In genomic region chr13:114134944-114135610, GRCh38 we compare ENCODE assay signal across 17 cellular contexts. TPM values are rescaled to one million over a fixed set of nuclear protein-coding genes. Genes with fewer than 3 reads are reported as not detected.
A peak's percentile ranks its signal among the peaks of the same experiment; 100 is the strongest.
DNase-seq lines count a peak whose midpoint lies in the region; ATAC-seq and TF ChIP-seq lines count a peak whose summit lies in the region.
"Had no signal": no experiment of that assay in that cellular context is flagged by ENCODE, and none has a peak within 500 bp of the region (broad histone marks: within the 10 kb centered on the region; RNA-seq: fewer than 3 reads in every experiment).

No MANE protein-coding gene starts in this region.

- intact Hi-C loops in IMR-90 (cut with micrococcal nuclease) = no loop called here

- no peak overlapping the region for H2BK5ac ChIP-seq in IMR-90 (ENCODE audit: low read depth, low read length, poor library complexity, severe bottlenecking)

- CTCF ChIA-PET in IMR-90 (lab: Yijun Ruan, JAX) = no interaction called here

- peaks cover 25% of the 10 kb centered on the region for H3F3A ChIP-seq in neural progenitor cell (ENCODE audit: low read depth)

- dilution Hi-C loops in IMR-90 (cut with HindIII; ENCODE audit: low sequenced_read_pairs, unreplicated experiment) = no loop called here

- TF ChIP-seq CTCF in IMR-90 (conservative IDR thresholded peaks at IDR 0.05; ENCODE audit: low read depth, low read length) = no peak
- no peak for TF ChIP-seq CTCF in neural progenitor cell (IDR thresholded peaks at IDR 0.05)

- no peak overlapping the region for H3K23ac ChIP-seq in IMR-90 (ENCODE audit: low read depth, low read length)

- H3K14ac ChIP-seq in IMR-90 (replicated peaks; ENCODE audit: low read depth, low read length) = no peak overlapping the region

- H2BK15ac ChIP-seq in IMR-90 (ENCODE audit: low read depth, low read length) = no peak overlapping the region

- H3K36me3 Mint-ChIP-seq in central memory CD8-positive, alpha-beta T cell (ENCODE audit: insufficient read depth) = peaks cover 19% of the 10 kb centered on the region
- no peaks in the 10 kb centered on the region for H3K36me3 Mint-ChIP-seq in neural progenitor cell

- no peak for ATAC-seq in IMR-90 (ENCODE audit: low read depth)
- no peak for ATAC-seq in central memory CD8-positive, alpha-beta T cell (replicated peaks; ENCODE audit: extremely low read depth, poor library complexity, severe bottlenecking)

- H3K4me3 ChIP-seq in IMR-90 (ENCODE audit: insufficient read depth, low read depth, low read length) (no peak overlapping the region), neural progenitor cell (no peak overlapping the region)
- H3K4me3 ChIP-seq: coronary artery, esophagus muscularis mucosa, hepatocyte, upper lobe of left lung had no signal

- POLR2A ChIA-PET in IMR-90 (lab: Charles Lee; ENCODE audit: unreplicated experiment) = no interaction called here

- no peak overlapping the region for H3K4ac ChIP-seq in IMR-90 (ENCODE audit: low read depth, low read length)

- no CpG with 5 or more reads among the region's 12 CpGs for WGBS in IMR-90 (ENCODE audit: extremely low coverage in 2 of 2, insufficient read length in 1 of 2), 2 experiments

- H4K91ac ChIP-seq in IMR-90 (ENCODE audit: insufficient read depth, low read depth, low read length) = no peak overlapping the region

- H3K56ac ChIP-seq in IMR-90 (ENCODE audit: extremely low read depth, insufficient read depth, low read length) = no peak overlapping the region

- no peaks in the 10 kb centered on the region for H3K9me3 Mint-ChIP-seq in central memory CD8-positive, alpha-beta T cell
- H3K9me3 Mint-ChIP-seq in neural progenitor cell = no peaks in the 10 kb centered on the region

- H3K4me1 ChIP-seq in IMR-90 (ENCODE audit: control insufficient read depth, insufficient read depth, low read length) (peaks cover 4% of the 10 kb centered on the region), neural progenitor cell (peaks cover 23% of the 10 kb centered on the region)

- H2AK5ac ChIP-seq in IMR-90 (ENCODE audit: low read depth, low read length) = no peak overlapping the region

- peaks cover 38% of the 10 kb centered on the region for H3K4me1 Mint-ChIP-seq in central memory CD8-positive, alpha-beta T cell
- peaks cover 38% of the 10 kb centered on the region for H3K4me1 Mint-ChIP-seq in neural progenitor cell

- H3K9ac ChIP-seq in IMR-90 (ENCODE audit: low read depth, low read length) = no peak overlapping the region
- H3K9ac ChIP-seq in neural progenitor cell = no peak overlapping the region

- H3K27ac ChIP-seq in IMR-90 (ENCODE audit: insufficient read depth, low read length) = no peak overlapping the region
- no peak overlapping the region for H3K27ac ChIP-seq in neural progenitor cell
- H3K27ac ChIP-seq: hepatocyte had no signal

- BruUV-seq in IMR-90 (replicated peaks; lab: Mats Ljungman, UMichigan) = no TSS peak

- no peak overlapping the region for H2BK120ac ChIP-seq in IMR-90 (ENCODE audit: low read depth, low read length)

- peak; percentile 44 for TF ChIP-seq POLR2A in IMR-90 (IDR thresholded peaks at IDR 0.05; ENCODE audit: low read depth, low read length)

- H2AFZ ChIP-seq in IMR-90 (replicated peaks; ENCODE audit: low read length, poor library complexity) (peak overlapping the region; percentile 37), neural progenitor cell (replicated peaks) (no peak overlapping the region)
- H2AFZ ChIP-seq: hepatocyte had no signal

- H3K4me2 ChIP-seq in IMR-90 (ENCODE audit: low read depth, low read length) (no peak overlapping the region), neural progenitor cell (no peak overlapping the region)
- H3K4me2 ChIP-seq: hepatocyte had no signal

- TF ChIP-seq RAD21 in IMR-90 (IDR thresholded peaks at IDR 0.05; ENCODE audit: low read length) = no peak

- peaks cover 3 to 12% of the 10 kb centered on the region in 2 experiments for H3K79me1 ChIP-seq in IMR-90 (ENCODE audit: low read depth in 1 of 2, low read length in 2 of 2)

- H3K4me3 Mint-ChIP-seq in central memory CD8-positive, alpha-beta T cell = no peak overlapping the region
- peak overlapping the region; percentile 4 for H3K4me3 Mint-ChIP-seq in neural progenitor cell

- H4K8ac ChIP-seq in IMR-90 (ENCODE audit: low read depth in 2 of 2, low read length in 2 of 2) = no peak overlapping the region

- H3K18ac ChIP-seq in IMR-90 (ENCODE audit: low read depth, low read length) = no peak overlapping the region

- H3K9me1 ChIP-seq in IMR-90 (ENCODE audit: insufficient read depth, low read length) = 0 out of 2 replicates have a peak, but pooled peaks cover 2% of the 10 kb centered on the region

- H3K36me3 ChIP-seq in IMR-90 (ENCODE audit: control insufficient read depth, insufficient read depth, low read length) (no peaks in the 10 kb centered on the region), neural progenitor cell (no peaks in the 10 kb centered on the region)
- H3K36me3 ChIP-seq: esophagus muscularis mucosa, upper lobe of left lung had no signal

- H2BK20ac ChIP-seq in IMR-90 (ENCODE audit: low read depth, low read length) = no peak overlapping the region

- H3K27ac Mint-ChIP-seq in central memory CD8-positive, alpha-beta T cell (ENCODE audit: low read depth) = peak overlapping the region; percentile 49
- H3K27ac Mint-ChIP-seq in neural progenitor cell = peak overlapping the region; percentile 79

- H2AK9ac ChIP-seq in IMR-90 (replicated peaks; ENCODE audit: low read depth, low read length, poor library complexity) = no peak overlapping the region

- H4K20me1 ChIP-seq in IMR-90 (ENCODE audit: insufficient read depth, low read length) (peaks cover 18% of the 10 kb centered on the region), neural progenitor cell (ENCODE audit: low read depth) (peaks cover 19% of the 10 kb centered on the region)

- H3K79me2 ChIP-seq in neural progenitor cell (ENCODE audit: low read depth) = no peaks in the 10 kb centered on the region
- H3K79me2 ChIP-seq: hepatocyte had no signal

- in situ Hi-C loops in IMR-90 (cut with MboI; ENCODE audit: low sequenced_read_pairs) = loop anchor here (5.0 kb wide), 1 partner anchor 68 kb away; no protein-coding TSS in a partner anchor

- no peak overlapping the region for H4K5ac ChIP-seq in IMR-90 (ENCODE audit: low read depth, low read length)

- peak; percentile 45 for DNase-seq in NCI-H2171 treated with DMSO at 0.1 percent for 48 hours (lab: John Stamatoyannopoulos, UW)
- no peak for DNase-seq in NCI-H2171 (lab: John Stamatoyannopoulos, UW)
- DNase-seq in IMR-90 = no peak
- DNase-seq in central memory CD8-positive, alpha-beta T cell (ENCODE audit: low spot score in 2 of 2) = no peak
- DNase-seq in neural progenitor cell (ENCODE audit: low spot score) = no peak
- no peak for DNase-seq in EL
- DNase-seq in DMS53 treated with DMSO at 0.1 percent for 48 hours (lab: John Stamatoyannopoulos, UW; ENCODE audit: unreplicated experiment) = no peak
- DNase-seq in ureter (ENCODE audit: low spot score) = no peak
- DNase-seq: activated T-cell treated with anti-CD3 and anti-CD28 coated beads, Interleukin-2, amount 50 U/mL, for 1 hour; amniotic stem cell; NCI-H1105; NCI-H226; upper lobe of left lung had no signal

- H3K9me3 ChIP-seq in IMR-90 (ENCODE audit: control insufficient read depth, insufficient read depth, low read length) = no peaks in the 10 kb centered on the region
- no peaks in the 10 kb centered on the region for H3K9me3 ChIP-seq in neural progenitor cell (ENCODE audit: low read depth)
- H3K9me3 ChIP-seq: esophagus muscularis mucosa, upper lobe of left lung had no signal

- H3K27me3 ChIP-seq in IMR-90 (ENCODE audit: control insufficient read depth, insufficient read depth, low read length) = no peaks in the 10 kb centered on the region
- H3K27me3 ChIP-seq in neural progenitor cell = peaks cover 21% of the 10 kb centered on the region
- H3K27me3 ChIP-seq: upper lobe of left lung had no signal

- no peaks in the 10 kb centered on the region for H3K27me3 Mint-ChIP-seq in central memory CD8-positive, alpha-beta T cell
- H3K27me3 Mint-ChIP-seq in neural progenitor cell (ENCODE audit: insufficient read depth, low read depth) = peaks cover 16% of the 10 kb centered on the region

TF ChIP-seq in IMR-90, 13 proteins besides CTCF, POLR2A, EP300 and RAD21:
- TF ChIP-seq NFE2L2 (IDR thresholded peaks at IDR 0.05; ENCODE audit: low read depth, low read length) = no peak

RNA-seq across cellular contexts. Expression of gene RASA3, which starts 2.7 kb away (rescaled TPM):
- total RNA-seq in IMR-90 (2012; rRNA removed) (21.0 and 22.8 TPM in 2 replicates), neural progenitor cell (ENCODE audit: low replicate concordance) (2.9 and 6.0 TPM in 2 replicates), ureter (22.4 TPM)
- 31.0 and 31.4 TPM in 2 replicates for polyA plus RNA-seq in IMR-90 (2012; rRNA removed)
- 22.9 and 29.5 TPM in 2 replicates for polyA plus RNA-seq in IMR-90 (2012; cell fraction: cytosol; rRNA removed)
- 48.4 and 48.8 TPM in 2 replicates for polyA plus RNA-seq in IMR-90 (2012; cell fraction: nucleus; rRNA removed; ENCODE audit: low replicate concordance)

RNA-seq across cellular contexts. Expression of gene CFAP97D2, which starts 44.0 kb away (rescaled TPM):
- total RNA-seq in IMR-90 (2012; rRNA removed) (not detected in 2 replicates), neural progenitor cell (ENCODE audit: low replicate concordance) (not detected in 2 replicates), ureter (not detected)
- not detected in 2 replicates for polyA plus RNA-seq in IMR-90 (2012; rRNA removed)
- not detected in 2 replicates for polyA plus RNA-seq in IMR-90 (2012; cell fraction: cytosol; rRNA removed)
- polyA plus RNA-seq in IMR-90 (2012; cell fraction: nucleus; rRNA removed; ENCODE audit: low replicate concordance) = not detected in 2 replicates
- total RNA-seq: A172, esophagus muscularis mucosa, hepatocyte had no signal
- polyA plus RNA-seq: hepatocyte had no signal
